8 cellular contexts compared by ENCODE assay signal in genomic region chrX:24024819-24025740, GRCh38. TPM values are rescaled to one million over a fixed set of nuclear protein-coding genes. Genes with fewer than 3 reads are reported as not detected.
DNase-seq lines count a peak whose midpoint lies in the region; ATAC-seq, FAIRE-seq and TF ChIP-seq lines count a peak whose summit lies in the region.

No MANE protein-coding gene starts in this region.

- H3K4me3 Mint-ChIP-seq in activated T-helper 1 cell treated with anti-CD3 and anti-CD28 coated beads, Interleukin-12 subunit alpha, Interleukin-12 subunit beta, Interleukin-2, Interleukin-4 antibody, amounts not matched to agents 30 ng/mL and 10 ng/mL and 1 ng/mL, durations not matched to agents 14 hours and 24 hours and 36 hours = peak overlapping the region; percentile 92
- H3K4me3 Mint-ChIP-seq in natural killer cell = peak overlapping the region; percentile 93
- peak overlapping the region; percentile 81 for H3K4me3 Mint-ChIP-seq in stimulated activated naive B cell treated with anti-CD40 and anti-IgM and Interleukin-4, amounts not matched to agents 10 μg/mL and 1 μg/mL and 100 μg/mL, for 72 hours

- H3K4me1 Mint-ChIP-seq in activated T-helper 1 cell treated with anti-CD3 and anti-CD28 coated beads, Interleukin-12 subunit alpha, Interleukin-12 subunit beta, Interleukin-2, Interleukin-4 antibody, amounts not matched to agents 30 ng/mL and 10 ng/mL and 1 ng/mL, durations not matched to agents 14 hours and 24 hours and 36 hours (ENCODE audit: low read depth) = peaks cover 25% of the 10 kb centered on the region
- H3K4me1 Mint-ChIP-seq in natural killer cell = peaks cover 21 to 27% of the 10 kb centered on the region in 2 donors
- H3K4me1 Mint-ChIP-seq in stimulated activated naive B cell treated with anti-CD40 and anti-IgM and Interleukin-4, amounts not matched to agents 10 μg/mL and 1 μg/mL and 100 μg/mL, for 72 hours = peaks cover 3 to 15% of the 10 kb centered on the region in 2 donors

- H3K27ac ChIP-seq in KMS-11 (peak overlapping the region; percentile 93), fibroblast of lung (ENCODE audit: insufficient read depth, low read length) (peak overlapping the region; percentile 97)

- no peaks in the 10 kb centered on the region for H3K9me3 ChIP-seq in fibroblast of lung (ENCODE audit: control insufficient read depth, insufficient read depth, low read depth, low read length)

- peak; percentile 91 for DNase-seq in EH (ENCODE audit: low read depth)
- DNase-seq in RCC 7860 (ENCODE audit: low spot score) = peak; percentile 70
- DNase-seq in activated T-helper 1 cell treated with anti-CD3 and anti-CD28 coated beads, Interleukin-12 subunit alpha, Interleukin-12 subunit beta, Interleukin-2, Interleukin-4 antibody, amounts not matched to agents 30 ng/mL and 10 ng/mL and 1 ng/mL, durations not matched to agents 14 hours and 24 hours and 36 hours (ENCODE audit: low spot score) = peak; percentile 72
- peak; percentile 87 to 92 for DNase-seq in fibroblast of lung (ENCODE audit: low read depth in 2 of 2)
- DNase-seq in natural killer cell = peak; percentile 76
- peak; percentile 79 for DNase-seq in stimulated activated naive B cell treated with anti-CD40 and anti-IgM and Interleukin-4, amounts not matched to agents 10 μg/mL and 1 μg/mL and 100 μg/mL, for 72 hours

- ATAC-seq in GM21737 (IDR thresholded peaks at IDR 0.05; ENCODE audit: unreplicated experiment) (peak; percentile 92), natural killer cell (peak; percentile 91 to 97 (median 91))
- peak; percentile 93 to 94 for ATAC-seq in stimulated activated naive B cell treated with anti-CD40 and anti-IgM and Interleukin-4, amounts not matched to agents 10 μg/mL and 1 μg/mL and 100 μg/mL, for 72 hours (replicated peaks)

- H3K27me3 ChIP-seq in KMS-11 (ENCODE audit: insufficient read depth, low read depth) (no peaks in the 10 kb centered on the region), fibroblast of lung (ENCODE audit: control insufficient read depth, insufficient read depth, low read length) (no peaks in the 10 kb centered on the region)

- peaks cover 14% of the 10 kb centered on the region for H3K36me3 Mint-ChIP-seq in activated T-helper 1 cell treated with anti-CD3 and anti-CD28 coated beads, Interleukin-12 subunit alpha, Interleukin-12 subunit beta, Interleukin-2, Interleukin-4 antibody, amounts not matched to agents 30 ng/mL and 10 ng/mL and 1 ng/mL, durations not matched to agents 14 hours and 24 hours and 36 hours (ENCODE audit: low read depth)
- no peaks in the 10 kb centered on the region for H3K36me3 Mint-ChIP-seq in natural killer cell
- H3K36me3 Mint-ChIP-seq in stimulated activated naive B cell treated with anti-CD40 and anti-IgM and Interleukin-4, amounts not matched to agents 10 μg/mL and 1 μg/mL and 100 μg/mL, for 72 hours = peaks cover 0 to 4% of the 10 kb centered on the region in 2 donors

- H3K27me3 Mint-ChIP-seq in activated T-helper 1 cell treated with anti-CD3 and anti-CD28 coated beads, Interleukin-12 subunit alpha, Interleukin-12 subunit beta, Interleukin-2, Interleukin-4 antibody, amounts not matched to agents 30 ng/mL and 10 ng/mL and 1 ng/mL, durations not matched to agents 14 hours and 24 hours and 36 hours (ENCODE audit: insufficient read depth) = no peaks in the 10 kb centered on the region
- H3K27me3 Mint-ChIP-seq in natural killer cell (ENCODE audit: low read depth in 2 of 2) = no peaks in the 10 kb centered on the region
- H3K27me3 Mint-ChIP-seq in stimulated activated naive B cell treated with anti-CD40 and anti-IgM and Interleukin-4, amounts not matched to agents 10 μg/mL and 1 μg/mL and 100 μg/mL, for 72 hours = peaks cover 0 to 9% of the 10 kb centered on the region in 2 donors

- H3K9me3 Mint-ChIP-seq in activated T-helper 1 cell treated with anti-CD3 and anti-CD28 coated beads, Interleukin-12 subunit alpha, Interleukin-12 subunit beta, Interleukin-2, Interleukin-4 antibody, amounts not matched to agents 30 ng/mL and 10 ng/mL and 1 ng/mL, durations not matched to agents 14 hours and 24 hours and 36 hours = no peaks in the 10 kb centered on the region
- H3K9me3 Mint-ChIP-seq in natural killer cell = no peaks in the 10 kb centered on the region
- no peaks in the 10 kb centered on the region for H3K9me3 Mint-ChIP-seq in stimulated activated naive B cell treated with anti-CD40 and anti-IgM and Interleukin-4, amounts not matched to agents 10 μg/mL and 1 μg/mL and 100 μg/mL, for 72 hours

- H2AFZ ChIP-seq in KMS-11 (ENCODE audit: low read depth) (peak overlapping the region; percentile 61), fibroblast of lung (ENCODE audit: low read length) (no peak overlapping the region)

- FAIRE-seq in RCC 7860 (lab: Jason Lieb, UNC) = no peak

- H3K79me2 ChIP-seq in KMS-11 (ENCODE audit: insufficient read depth, low read depth) = peaks cover 47% of the 10 kb centered on the region
- H3K79me2 ChIP-seq in fibroblast of lung (ENCODE audit: control insufficient read depth, insufficient read depth, low read length) = peaks cover 29% of the 10 kb centered on the region

- H3K36me3 ChIP-seq in KMS-11 (ENCODE audit: insufficient read depth) = no peaks in the 10 kb centered on the region
- H3K36me3 ChIP-seq in fibroblast of lung (ENCODE audit: control insufficient read depth, insufficient read depth, low read length) = no peaks in the 10 kb centered on the region

- peak overlapping the region; percentile 88 for H3K27ac Mint-ChIP-seq in activated T-helper 1 cell treated with anti-CD3 and anti-CD28 coated beads, Interleukin-12 subunit alpha, Interleukin-12 subunit beta, Interleukin-2, Interleukin-4 antibody, amounts not matched to agents 30 ng/mL and 10 ng/mL and 1 ng/mL, durations not matched to agents 14 hours and 24 hours and 36 hours
- peak overlapping the region; percentile 83 to 87 for H3K27ac Mint-ChIP-seq in natural killer cell
- peak overlapping the region; percentile 80 for H3K27ac Mint-ChIP-seq in stimulated activated naive B cell treated with anti-CD40 and anti-IgM and Interleukin-4, amounts not matched to agents 10 μg/mL and 1 μg/mL and 100 μg/mL, for 72 hours

- H4K20me1 ChIP-seq in KMS-11 (ENCODE audit: insufficient read depth) (no peaks in the 10 kb centered on the region), fibroblast of lung (ENCODE audit: control insufficient read depth, extremely low read depth, insufficient read depth, low read length) (no peaks in the 10 kb centered on the region)

- H3K4me2 ChIP-seq in KMS-11 (peak overlapping the region; percentile 72; the same call in 1 of the 2 replicates), fibroblast of lung (ENCODE audit: extremely low read depth, insufficient read depth, low read length) (peak overlapping the region; percentile 25)

- TF ChIP-seq CTCF in KMS-11 (conservative IDR thresholded peaks at IDR 0.05; ENCODE audit: low read depth, low read length) = no peak
- peak in 1 of 2 donors; percentile 4 for TF ChIP-seq CTCF in fibroblast of lung (conservative IDR thresholded peaks at IDR 0.05 in 1 of 2, IDR thresholded peaks at IDR 0.05 in 1 of 2; ENCODE audit: low read depth in 1 of 2, low read length in 2 of 2)
- no peak for TF ChIP-seq CTCF in natural killer cell (IDR thresholded peaks at IDR 0.05)

- H3K4me3 ChIP-seq in KMS-11 (IDR thresholded peaks at IDR 0.05; ENCODE audit: insufficient read depth, low read depth, low read length) (no peak overlapping the region), fibroblast of lung (replicated peaks in 1 of 4; ENCODE audit: control extremely low read depth in 1 of 4, insufficient read depth in 1 of 4, low read depth in 3 of 4, low read length in 4 of 4) (peak overlapping the region; percentile 70 to 92 (median 77))

- peaks cover 11% of the 10 kb centered on the region for H3K4me1 ChIP-seq in KMS-11 (ENCODE audit: low read depth, poor library complexity, severe bottlenecking)
- no peaks in the 10 kb centered on the region for H3K4me1 ChIP-seq in fibroblast of lung (ENCODE audit: control insufficient read depth, extremely low read depth, insufficient read depth, low read length)

- intact Hi-C loops in activated T-helper 1 cell treated with anti-CD3 and anti-CD28 coated beads, Interleukin-12 subunit alpha, Interleukin-12 subunit beta, Interleukin-2, Interleukin-4 antibody, amounts not matched to agents 30 ng/mL and 10 ng/mL and 1 ng/mL, durations not matched to agents 14 hours and 24 hours and 36 hours (cut with micrococcal nuclease) = loop anchor here (1.0 to 2.0 kb wide), 7 partner anchors 11 to 282 kb away; partner anchors contain the start of genes ACOT9, CXorf58, EIF2S3 and SAT1
- intact Hi-C loops in natural killer cell (cut with micrococcal nuclease) = loop anchor here (2.0 kb wide), 1 partner anchor 30 kb away; the partner anchor contains the start of gene EIF2S3

- H3K9ac ChIP-seq in KMS-11 (peak overlapping the region; percentile 94), fibroblast of lung (ENCODE audit: insufficient read depth, low read length) (peak overlapping the region; percentile 96)

RNA-seq across cellular contexts. Expression of gene KLHL15, which starts 1.9 kb away (rescaled TPM):
- total RNA-seq in activated T-helper 1 cell treated with anti-CD3 and anti-CD28 coated beads, Interleukin-12 subunit alpha, Interleukin-12 subunit beta, Interleukin-2, Interleukin-4 antibody, amounts not matched to agents 30 ng/mL and 10 ng/mL and 1 ng/mL, durations not matched to agents 14 hours and 24 hours and 36 hours = 10.2 and 10.3 TPM in 2 replicates
- total RNA-seq in fibroblast of lung (5.6 and 6.2 TPM in 2 replicates), natural killer cell (10 to 100 TPM; 17.5 to 29.2 (median 18.6) TPM)
- 3.7 and 4.0 TPM in 2 replicates for polyA plus RNA-seq in fibroblast of lung
- 2.2 TPM in 2 replicates for polyA plus RNA-seq in fibroblast of lung (2012)
- polyA minus RNA-seq in fibroblast of lung (ENCODE audit: low replicate concordance) = 1.6 and 2.2 TPM in 2 replicates

RNA-seq across cellular contexts. Expression of gene EIF2S3, which starts 29.7 kb away (rescaled TPM):
- 191 and 194 TPM in 2 replicates for total RNA-seq in activated T-helper 1 cell treated with anti-CD3 and anti-CD28 coated beads, Interleukin-12 subunit alpha, Interleukin-12 subunit beta, Interleukin-2, Interleukin-4 antibody, amounts not matched to agents 30 ng/mL and 10 ng/mL and 1 ng/mL, durations not matched to agents 14 hours and 24 hours and 36 hours
- total RNA-seq in fibroblast of lung (275 and 345 TPM in 2 replicates), natural killer cell (100 to 1,000 TPM; 124 to 199 (median 132) TPM)
- polyA plus RNA-seq in fibroblast of lung = 81.2 and 89.2 TPM in 2 replicates
- polyA plus RNA-seq in fibroblast of lung (2012) = 107 and 108 TPM in 2 replicates
- 42.6 and 60.1 TPM in 2 replicates for polyA minus RNA-seq in fibroblast of lung (ENCODE audit: low replicate concordance)
